In genomic region chrX:75547783-75548182, GRCh38 we compare ENCODE assay signal across 16 cellular contexts. TPM values are rescaled to one million over a fixed set of nuclear protein-coding genes. Genes with fewer than 3 reads are reported as not detected.
A peak's percentile ranks its signal among the peaks of the same experiment; 100 is the strongest.
DNase-seq lines count a peak whose midpoint lies in the region; ATAC-seq and TF ChIP-seq lines count a peak whose summit lies in the region.
"Had no signal": no experiment of that assay in that cellular context is flagged by ENCODE, and none has a peak within 500 bp of the region (broad histone marks: within the 10 kb centered on the region; RNA-seq: fewer than 3 reads in every experiment).

No MANE protein-coding gene starts in this region.

- ATAC-seq in left lung (peak; percentile 69), HG03571 (IDR thresholded peaks at IDR 0.05; ENCODE audit: unreplicated experiment) (no peak)
- ATAC-seq: stimulated activated naive CD8-positive, alpha-beta T cell treated with anti-CD3 and anti-CD28 coated beads, Interleukin-15, amount 100 ng/mL, for 72 hours had no signal

- peak; percentile 47 for DNase-seq in NCI-H1105 (lab: John Stamatoyannopoulos, UW)
- peak; percentile 88 for DNase-seq in astrocyte of the hippocampus (ENCODE audit: low read depth, low spot score)
- peak in 1 of 2 donors; percentile 61 for DNase-seq in left lung
- DNase-seq in tibial artery, result peak; percentile 75 to 76
- no peak for DNase-seq in activated naive CD8-positive, alpha-beta T cell treated with anti-CD3 and anti-CD28 coated beads for 36 hours
- no peak for DNase-seq in NCI-H1694 (lab: John Stamatoyannopoulos, UW)
- DNase-seq: activated naive CD4-positive, alpha-beta T cell treated with anti-CD3 and anti-CD28 coated beads, Interleukin-2, amount 50 U/mL, for 16 hours; Calu3; NCI-H187; PC-9; stimulated activated CD4-positive, alpha-beta T cell treated with anti-CD3 and anti-CD28 coated beads, Interleukin-4, amount 100 ng/mL, for 24 hours; stimulated activated naive CD8-positive, alpha-beta T cell treated with anti-CD3 and anti-CD28 coated beads, Interleukin-15, amount 100 ng/mL, for 72 hours; T1000 had no signal

- H3K4me1 Mint-ChIP-seq in activated naive CD8-positive, alpha-beta T cell treated with anti-CD3 and anti-CD28 coated beads for 36 hours, result no peaks in the 10 kb centered on the region
- H3K4me1 Mint-ChIP-seq: stimulated activated naive CD8-positive, alpha-beta T cell treated with anti-CD3 and anti-CD28 coated beads, Interleukin-15, amount 100 ng/mL, for 72 hours had no signal

- peaks cover 5% of the 10 kb centered on the region for H3K36me3 Mint-ChIP-seq in activated naive CD8-positive, alpha-beta T cell treated with anti-CD3 and anti-CD28 coated beads for 36 hours

- H3K4me3 ChIP-seq in left lung (no peak overlapping the region), tibial artery (peak overlapping the region in 1 of 2 donors; percentile 22)
- H3K4me3 ChIP-seq: PC-9 had no signal

- H3K4me3 Mint-ChIP-seq in activated naive CD8-positive, alpha-beta T cell treated with anti-CD3 and anti-CD28 coated beads for 36 hours, result no peak overlapping the region
- H3K4me3 Mint-ChIP-seq: dendritic cell treated with granulocyte-macrophage colony-stimulating factor and Interleukin-4, amounts not matched to agents 40 ng/mL and 50 ng/mL, for 4 days; stimulated activated naive CD8-positive, alpha-beta T cell treated with anti-CD3 and anti-CD28 coated beads, Interleukin-15, amount 100 ng/mL, for 72 hours had no signal

- H3K27me3 Mint-ChIP-seq in activated naive CD8-positive, alpha-beta T cell treated with anti-CD3 and anti-CD28 coated beads for 36 hours, result no peaks in the 10 kb centered on the region
- H3K27me3 Mint-ChIP-seq: dendritic cell treated with granulocyte-macrophage colony-stimulating factor and Interleukin-4, amounts not matched to agents 40 ng/mL and 50 ng/mL, for 4 days; stimulated activated naive CD8-positive, alpha-beta T cell treated with anti-CD3 and anti-CD28 coated beads, Interleukin-15, amount 100 ng/mL, for 72 hours had no signal

- H3K9me3 ChIP-seq in left lung (no peaks in the 10 kb centered on the region), tibial artery (no peaks in the 10 kb centered on the region)

- no peak overlapping the region for H3K27ac Mint-ChIP-seq in activated naive CD8-positive, alpha-beta T cell treated with anti-CD3 and anti-CD28 coated beads for 36 hours
- H3K27ac Mint-ChIP-seq: dendritic cell treated with granulocyte-macrophage colony-stimulating factor and Interleukin-4, amounts not matched to agents 40 ng/mL and 50 ng/mL, for 4 days; stimulated activated naive CD8-positive, alpha-beta T cell treated with anti-CD3 and anti-CD28 coated beads, Interleukin-15, amount 100 ng/mL, for 72 hours had no signal

- H3K27ac ChIP-seq in left lung (no peak overlapping the region), tibial artery (peak overlapping the region in 1 of 2 donors; percentile 37)
- H3K27ac ChIP-seq: PC-9 had no signal

- peaks cover 6% of the 10 kb centered on the region for H3K9me3 Mint-ChIP-seq in activated naive CD8-positive, alpha-beta T cell treated with anti-CD3 and anti-CD28 coated beads for 36 hours
- H3K9me3 Mint-ChIP-seq: dendritic cell treated with granulocyte-macrophage colony-stimulating factor and Interleukin-4, amounts not matched to agents 40 ng/mL and 50 ng/mL, for 4 days had no signal

- no peak for TF ChIP-seq CTCF in left lung (IDR thresholded peaks at IDR 0.05)
- no peak for TF ChIP-seq CTCF in tibial artery (IDR thresholded peaks at IDR 0.05)

- H3K27me3 ChIP-seq in left lung, result no peaks in the 10 kb centered on the region
- H3K27me3 ChIP-seq in tibial artery, result no peaks in the 10 kb centered on the region

- intact Hi-C loops in left lung (cut with DNase I) (no loop called here), tibial artery (cut with DNase I; ENCODE audit: low total_unique reads) (no loop called here)

- H3K4me1 ChIP-seq in left lung, result no peaks in the 10 kb centered on the region
- peaks cover 0 to 32% (median 8%) of the 10 kb centered on the region in 4 donors for H3K4me1 ChIP-seq in tibial artery

- H3K36me3 ChIP-seq in left lung, result no peaks in the 10 kb centered on the region
- H3K36me3 ChIP-seq in tibial artery, result no peaks in the 10 kb centered on the region

RNA-seq across cellular contexts. Expression of gene ZDHHC15, which starts 24.9 kb away (rescaled TPM):
- total RNA-seq in left lung, result 1 to 10 TPM; 1.7 to 2.7 TPM
- total RNA-seq in activated naive CD8-positive, alpha-beta T cell treated with anti-CD3 and anti-CD28 coated beads for 36 hours, result under 1 TPM; 0.30 to 0.49 TPM
- total RNA-seq: Calu3, HT-29, PC-9 had no signal

Comparison
In these comparisons a context has a peak if more than half of its experiments do, and no peak if none do; other contexts are left out.
1. DNase-seq: peak in NCI-H1105 (single experiment), astrocyte of the hippocampus (single experiment) and tibial artery (2 of 2); none in activated naive CD8-positive, alpha-beta T cell treated with anti-CD3 and anti-CD28 coated beads for 36 hours (single experiment) and NCI-H1694 (single experiment).